Comparison of ENCODE assay signal across 9 cellular contexts in genomic region chr20:59751075-59751711, GRCh38.
DNase-seq lines count a peak whose midpoint lies in the region; ATAC-seq and TF ChIP-seq lines count a peak whose summit lies in the region.
"Had no signal": no experiment of that assay in that cellular context is flagged by ENCODE, and none has a peak within 500 bp of the region (broad histone marks: within the 10 kb centered on the region; RNA-seq: fewer than 3 reads in every experiment).

No MANE protein-coding gene starts in this region.

- H3K27ac Mint-ChIP-seq in brain, result peak overlapping the region in 3 of 5 experiments; percentile 27 to 34 (median 32)
- H3K27ac Mint-ChIP-seq in CD4-positive, alpha-beta memory T cell, result no peak overlapping the region
- H3K27ac Mint-ChIP-seq: memory B cell had no signal

- POLR2A ChIA-PET in CD4-positive, alpha-beta memory T cell (lab: Charles Lee; ENCODE audit: partially characterized antibody), result no interaction called here

- no peaks in the 10 kb centered on the region for H3K9me3 Mint-ChIP-seq in brain
- H3K9me3 Mint-ChIP-seq in CD4-positive, alpha-beta memory T cell, result no peaks in the 10 kb centered on the region
- H3K9me3 Mint-ChIP-seq: memory B cell had no signal

- peak; percentile 41 for ATAC-seq in HG02870 (IDR thresholded peaks at IDR 0.05; ENCODE audit: unreplicated experiment)

- H3K27me3 Mint-ChIP-seq in brain, result peaks cover 6% of the 10 kb centered on the region
- peaks cover 2 to 10% of the 10 kb centered on the region in 2 donors for H3K27me3 Mint-ChIP-seq in CD4-positive, alpha-beta memory T cell

- CTCF ChIA-PET in CD4-positive, alpha-beta memory T cell (lab: Charles Lee; ENCODE audit: partially characterized antibody), result no interaction called here

- TF ChIP-seq CTCF in brain (conservative IDR thresholded peaks at IDR 0.05), result peak; percentile 96 to 98

- peaks cover 50% of the 10 kb centered on the region for H3K4me1 Mint-ChIP-seq in brain
- no peaks in the 10 kb centered on the region for H3K4me1 Mint-ChIP-seq in CD4-positive, alpha-beta memory T cell

- no peaks in the 10 kb centered on the region for H3K9me3 ChIP-seq in CD4-positive, alpha-beta memory T cell (ENCODE audit: control insufficient read depth in 1 of 2, low read length in 2 of 2)

- no peaks in the 10 kb centered on the region for H3K36me3 Mint-ChIP-seq in brain
- no peaks in the 10 kb centered on the region for H3K36me3 Mint-ChIP-seq in CD4-positive, alpha-beta memory T cell
- H3K36me3 Mint-ChIP-seq: memory B cell had no signal

- no peaks in the 10 kb centered on the region for H3K27me3 ChIP-seq in CD4-positive, alpha-beta memory T cell (ENCODE audit: insufficient read depth, low read length)

- H3K36me3 ChIP-seq in CD4-positive, alpha-beta memory T cell (ENCODE audit: insufficient read depth, low read length), result no peaks in the 10 kb centered on the region

- H3K27ac ChIP-seq in CD4-positive, alpha-beta memory T cell (ENCODE audit: low read depth, low read length), result no peak overlapping the region

- peak; percentile 37 for DNase-seq in A172 (ENCODE audit: low spot score)
- peak; percentile 47 for DNase-seq in EL
- peak; percentile 51 for DNase-seq in NCI-H748 (lab: John Stamatoyannopoulos, UW; ENCODE audit: unreplicated experiment)
- DNase-seq in iris pigment epithelial cell (ENCODE audit: low read depth), result peak; percentile 37
- peak; percentile 7 for DNase-seq in stimulated activated CD8-positive, alpha-beta memory T cell treated with anti-CD3 and anti-CD28 coated beads, Interleukin-4, amount 100 ng/mL, for 24 hours (ENCODE audit: low read depth)
- no peak for DNase-seq in CD4-positive, alpha-beta memory T cell

- no peaks in the 10 kb centered on the region for H3K4me1 ChIP-seq in CD4-positive, alpha-beta memory T cell (ENCODE audit: insufficient read depth, low read length)

- no peak overlapping the region for H3K4me3 ChIP-seq in CD4-positive, alpha-beta memory T cell (ENCODE audit: low read length in 2 of 2)

- intact Hi-C loops in CD4-positive, alpha-beta memory T cell (cut with micrococcal nuclease), result no loop called here

- peak overlapping the region in 1 of 5 experiments; percentile 6 for H3K4me3 Mint-ChIP-seq in brain
- H3K4me3 Mint-ChIP-seq in CD4-positive, alpha-beta memory T cell, result no peak overlapping the region
- H3K4me3 Mint-ChIP-seq: memory B cell had no signal

Comparison
In these comparisons a context has a peak if more than half of its experiments do, and no peak if none do; other contexts are left out.
1. DNase-seq: peak in A172 (single experiment), EL (single experiment), NCI-H748 (single experiment), iris pigment epithelial cell (single experiment) and stimulated activated CD8-positive, alpha-beta memory T cell treated with anti-CD3 and anti-CD28 coated beads, Interleukin-4, amount 100 ng/mL, for 24 hours (single experiment); none in CD4-positive, alpha-beta memory T cell (0 of 5).
2. H3K27ac Mint-ChIP-seq: peak in brain (3 of 5); none in CD4-positive, alpha-beta memory T cell (0 of 7).